In genomic region chr1:85597709-85598108, GRCh38 we compare ENCODE assay signal across 1 cellular context.
TF ChIP-seq lines count a peak whose summit lies in the region.

No MANE protein-coding gene starts in this region.

TF ChIP-seq in WTC11, 78 proteins besides CTCF, POLR2A, EP300 and RAD21 (continued from another document):
- TF ChIP-seq ATF6 (CRISPR knock-in tag; IDR thresholded peaks at IDR 0.05), result no peak
- TF ChIP-seq ATF1 (CRISPR knock-in tag; IDR thresholded peaks at IDR 0.05), result no peak
- TF ChIP-seq ESRRA (CRISPR knock-in tag; IDR thresholded peaks at IDR 0.05; ENCODE audit: borderline replicate concordance), result no peak
- TF ChIP-seq PRRX2 (CRISPR knock-in tag; IDR thresholded peaks at IDR 0.05), result no peak
- TF ChIP-seq NR3C1 (CRISPR knock-in tag; conservative IDR thresholded peaks at IDR 0.05; ENCODE audit: low read depth), result no peak
- TF ChIP-seq AR (CRISPR knock-in tag; IDR thresholded peaks at IDR 0.05), result no peak
